In the genomic region with DNA sequence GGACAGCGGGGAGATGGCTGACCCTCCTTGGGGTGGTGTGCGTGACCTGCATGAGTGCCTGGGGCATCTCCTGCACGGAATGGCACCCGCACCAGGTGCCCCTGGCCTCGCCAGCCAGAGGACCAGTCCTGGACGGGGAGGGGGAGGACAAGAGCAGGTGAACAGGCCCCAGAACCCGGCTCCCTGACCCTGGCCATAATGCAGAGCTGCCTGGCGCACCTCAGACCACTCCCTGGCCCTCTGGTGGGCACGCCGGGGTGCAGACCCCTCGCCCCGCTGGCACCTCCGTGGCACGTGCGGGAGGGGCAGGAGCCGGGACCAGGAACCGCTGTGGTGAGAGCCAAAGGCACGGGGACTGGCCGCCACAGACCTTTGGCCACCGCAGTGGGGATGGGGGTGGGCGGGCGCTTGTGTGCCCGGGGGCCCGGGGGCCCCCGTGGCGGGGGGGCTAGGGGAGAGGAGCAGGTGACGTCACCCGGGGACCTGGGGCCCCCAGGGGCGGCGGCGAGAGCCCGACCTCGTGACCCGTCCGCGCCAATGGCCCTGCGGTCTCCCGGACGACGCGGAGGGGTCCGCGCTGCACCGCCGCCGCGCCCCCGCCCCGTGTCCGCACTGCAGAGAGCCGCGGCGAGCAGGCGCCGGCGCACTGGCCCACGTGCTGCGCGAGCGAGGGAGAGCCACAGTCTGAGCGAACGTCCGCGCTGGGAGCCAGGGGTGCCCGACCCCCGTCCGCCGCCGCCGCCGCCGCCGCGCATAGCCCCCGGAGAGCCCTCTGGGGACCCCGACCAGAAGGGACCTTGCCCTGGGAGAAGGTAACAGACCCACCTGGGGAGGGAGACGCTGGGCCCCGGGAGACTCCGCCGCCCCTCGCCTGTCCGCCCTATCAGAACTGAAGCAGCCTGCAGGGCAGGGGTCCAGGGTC, we compare ENCODE assay signal across 13 cellular contexts.
A peak's percentile ranks its signal among the peaks of the same experiment; 100 is the strongest.
DNase-seq lines count a peak whose midpoint lies in the region; ATAC-seq and TF ChIP-seq lines count a peak whose summit lies in the region.
"Had no signal": no experiment of that assay in that cellular context is flagged by ENCODE, and none has a peak within 500 bp of the region (broad histone marks: within the 10 kb centered on the region; RNA-seq: fewer than 3 reads in every experiment).

A gene with protein sequence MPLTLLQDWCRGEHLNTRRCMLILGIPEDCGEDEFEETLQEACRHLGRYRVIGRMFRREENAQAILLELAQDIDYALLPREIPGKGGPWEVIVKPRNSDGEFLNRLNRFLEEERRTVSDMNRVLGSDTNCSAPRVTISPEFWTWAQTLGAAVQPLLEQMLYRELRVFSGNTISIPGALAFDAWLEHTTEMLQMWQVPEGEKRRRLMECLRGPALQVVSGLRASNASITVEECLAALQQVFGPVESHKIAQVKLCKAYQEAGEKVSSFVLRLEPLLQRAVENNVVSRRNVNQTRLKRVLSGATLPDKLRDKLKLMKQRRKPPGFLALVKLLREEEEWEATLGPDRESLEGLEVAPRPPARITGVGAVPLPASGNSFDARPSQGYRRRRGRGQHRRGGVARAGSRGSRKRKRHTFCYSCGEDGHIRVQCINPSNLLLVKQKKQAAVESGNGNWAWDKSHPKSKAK (plus strand): TSS at position 644 of the 922 bp plus-strand sequence. CDS start 586 bp downstream, outside the sequence.

- ATAC-seq in SK-N-SH treated with all-trans-retinoic acid at 6 μM for 48 hours (peak; percentile 51; the same call in 1 of the 3 replicates), GM18505 (IDR thresholded peaks at IDR 0.05; ENCODE audit: unreplicated experiment) (no peak), GM19452 (IDR thresholded peaks at IDR 0.05; ENCODE audit: unreplicated experiment) (no peak)
- ATAC-seq: HCT116 had no signal

- H3K9ac ChIP-seq in iPS-20b (ENCODE audit: low read depth, low read length) (no peak within 1 kb of the TSS), rectal smooth muscle tissue (ENCODE audit: low read length) (no peak within 1 kb of the TSS)

- H3K36me3 ChIP-seq in iPS-20b (ENCODE audit: insufficient read depth, low read depth, low read length): no peaks in the 10 kb centered on the region
- H3K36me3 ChIP-seq in rectal smooth muscle tissue (ENCODE audit: control insufficient read depth, insufficient read depth, low read length): no peaks in the 10 kb centered on the region
- H3K36me3 ChIP-seq: ovary had no signal

- DNase-seq in NCI-H524 (lab: John Stamatoyannopoulos, UW): peak; percentile 3 to 36
- DNase-seq in NCI-H524 treated with DMSO at 0.1 percent for 48 hours (lab: John Stamatoyannopoulos, UW): no peak
- DNase-seq in midbrain (lab: John Stamatoyannopoulos, UW): no peak
- DNase-seq: ACHN; activated CD4-positive, alpha-beta T cell treated with anti-CD3 and anti-CD28 coated beads for 1 hour; activated naive CD8-positive, alpha-beta T cell treated with anti-CD3 and anti-CD28 coated beads, Interleukin-2, amount 10 ng/mL, durations not matched to agents 7 days and 5 days; ovary had no signal

- no peaks in the 10 kb centered on the region for H3K9me3 ChIP-seq in iPS-20b (ENCODE audit: insufficient read depth, low read depth, low read length)
- H3K9me3 ChIP-seq: ovary had no signal

- H3K27ac ChIP-seq in iPS-20b (ENCODE audit: low read length) (no peak within 1 kb of the TSS), rectal smooth muscle tissue (ENCODE audit: low read depth, low read length) (no peak within 1 kb of the TSS)
- H3K27ac ChIP-seq: ovary had no signal

- H3K4me3 ChIP-seq in iPS-20b (ENCODE audit: low read length) (peak within 1 kb of the TSS; percentile 43), rectal smooth muscle tissue (ENCODE audit: low read length) (peak within 1 kb of the TSS; percentile 7)
- H3K4me3 ChIP-seq: ovary had no signal

- H3K4me1 ChIP-seq in iPS-20b (ENCODE audit: insufficient read depth, low read length) (no peaks in the 10 kb centered on the region), rectal smooth muscle tissue (ENCODE audit: control insufficient read depth, insufficient read depth, low read length) (no peaks in the 10 kb centered on the region)

- TF ChIP-seq POLR2A in GM18505 (IDR thresholded peaks at IDR 0.05; ENCODE audit: borderline replicate concordance, extremely low read depth, insufficient read depth, insufficient read length): no peak

- H3K27me3 ChIP-seq in iPS-20b (ENCODE audit: insufficient read depth, low read length): peaks cover 25% of the 10 kb centered on the region
- peaks cover 14% of the 10 kb centered on the region for H3K27me3 ChIP-seq in rectal smooth muscle tissue (ENCODE audit: control insufficient read depth, insufficient read depth, low read length)
- H3K27me3 ChIP-seq: ovary had no signal

TF ChIP-seq in SK-N-SH treated with all-trans-retinoic acid at 6 μM for 48 hours, 23 proteins besides CTCF, POLR2A, EP300 and RAD21:
- TF ChIP-seq, protein P1, sequence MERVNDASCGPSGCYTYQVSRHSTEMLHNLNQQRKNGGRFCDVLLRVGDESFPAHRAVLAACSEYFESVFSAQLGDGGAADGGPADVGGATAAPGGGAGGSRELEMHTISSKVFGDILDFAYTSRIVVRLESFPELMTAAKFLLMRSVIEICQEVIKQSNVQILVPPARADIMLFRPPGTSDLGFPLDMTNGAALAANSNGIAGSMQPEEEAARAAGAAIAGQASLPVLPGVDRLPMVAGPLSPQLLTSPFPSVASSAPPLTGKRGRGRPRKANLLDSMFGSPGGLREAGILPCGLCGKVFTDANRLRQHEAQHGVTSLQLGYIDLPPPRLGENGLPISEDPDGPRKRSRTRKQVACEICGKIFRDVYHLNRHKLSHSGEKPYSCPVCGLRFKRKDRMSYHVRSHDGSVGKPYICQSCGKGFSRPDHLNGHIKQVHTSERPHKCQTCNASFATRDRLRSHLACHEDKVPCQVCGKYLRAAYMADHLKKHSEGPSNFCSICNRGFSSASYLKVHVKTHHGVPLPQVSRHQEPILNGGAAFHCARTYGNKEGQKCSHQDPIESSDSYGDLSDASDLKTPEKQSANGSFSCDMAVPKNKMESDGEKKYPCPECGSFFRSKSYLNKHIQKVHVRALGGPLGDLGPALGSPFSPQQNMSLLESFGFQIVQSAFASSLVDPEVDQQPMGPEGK (CRISPR knock-in tag; IDR thresholded peaks at IDR 0.05; ENCODE audit: borderline replicate concordance): no peak
- TF ChIP-seq OSR1 (CRISPR knock-in tag; IDR thresholded peaks at IDR 0.05) (no peak), BACH2 (CRISPR knock-in tag; IDR thresholded peaks at IDR 0.05; ENCODE audit: borderline replicate concordance) (no peak), TOX (CRISPR knock-in tag; IDR thresholded peaks at IDR 0.05; ENCODE audit: borderline replicate concordance) (no peak), ZC3H10 (CRISPR knock-in tag; IDR thresholded peaks at IDR 0.05) (no peak), SNAI2 (CRISPR knock-in tag; IDR thresholded peaks at IDR 0.05) (no peak), RARB (CRISPR knock-in tag; IDR thresholded peaks at IDR 0.05) (no peak), GLIS3 (CRISPR knock-in tag; IDR thresholded peaks at IDR 0.05) (no peak), ZNF8 (CRISPR knock-in tag; IDR thresholded peaks at IDR 0.05) (no peak), CSDC2 (CRISPR knock-in tag; IDR thresholded peaks at IDR 0.05) (no peak)
- TF ChIP-seq, protein P2, sequence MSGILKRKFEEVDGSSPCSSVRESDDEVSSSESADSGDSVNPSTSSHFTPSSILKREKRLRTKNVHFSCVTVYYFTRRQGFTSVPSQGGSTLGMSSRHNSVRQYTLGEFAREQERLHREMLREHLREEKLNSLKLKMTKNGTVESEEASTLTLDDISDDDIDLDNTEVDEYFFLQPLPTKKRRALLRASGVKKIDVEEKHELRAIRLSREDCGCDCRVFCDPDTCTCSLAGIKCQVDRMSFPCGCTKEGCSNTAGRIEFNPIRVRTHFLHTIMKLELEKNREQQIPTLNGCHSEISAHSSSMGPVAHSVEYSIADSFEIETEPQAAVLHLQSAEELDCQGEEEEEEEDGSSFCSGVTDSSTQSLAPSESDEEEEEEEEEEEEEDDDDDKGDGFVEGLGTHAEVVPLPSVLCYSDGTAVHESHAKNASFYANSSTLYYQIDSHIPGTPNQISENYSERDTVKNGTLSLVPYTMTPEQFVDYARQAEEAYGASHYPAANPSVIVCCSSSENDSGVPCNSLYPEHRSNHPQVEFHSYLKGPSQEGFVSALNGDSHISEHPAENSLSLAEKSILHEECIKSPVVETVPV (CRISPR knock-in tag; IDR thresholded peaks at IDR 0.05): no peak
- TF ChIP-seq, protein P3, sequence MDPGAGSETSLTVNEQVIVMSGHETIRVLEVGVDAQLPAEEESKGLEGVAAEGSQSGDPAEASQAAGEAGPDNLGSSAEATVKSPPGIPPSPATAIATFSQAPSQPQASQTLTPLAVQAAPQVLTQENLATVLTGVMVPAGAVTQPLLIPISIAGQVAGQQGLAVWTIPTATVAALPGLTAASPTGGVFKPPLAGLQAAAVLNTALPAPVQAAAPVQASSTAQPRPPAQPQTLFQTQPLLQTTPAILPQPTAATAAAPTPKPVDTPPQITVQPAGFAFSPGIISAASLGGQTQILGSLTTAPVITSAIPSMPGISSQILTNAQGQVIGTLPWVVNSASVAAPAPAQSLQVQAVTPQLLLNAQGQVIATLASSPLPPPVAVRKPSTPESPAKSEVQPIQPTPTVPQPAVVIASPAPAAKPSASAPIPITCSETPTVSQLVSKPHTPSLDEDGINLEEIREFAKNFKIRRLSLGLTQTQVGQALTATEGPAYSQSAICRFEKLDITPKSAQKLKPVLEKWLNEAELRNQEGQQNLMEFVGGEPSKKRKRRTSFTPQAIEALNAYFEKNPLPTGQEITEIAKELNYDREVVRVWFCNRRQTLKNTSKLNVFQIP (CRISPR knock-in tag; IDR thresholded peaks at IDR 0.05; ENCODE audit: borderline replicate concordance, low read depth): no peak
TF ChIP-seq in SK-N-SH treated with all-trans-retinoic acid at 6 μM for 48 hours: peak in this region for 0.

Comparison
In these comparisons a context has a peak if more than half of its experiments do, and no peak if none do; other contexts are left out.
1. DNase-seq: peak in NCI-H524 (2 of 2); none in NCI-H524 treated with DMSO at 0.1 percent for 48 hours (single experiment) and midbrain (single experiment).